ENCODE assay signal across 2 cellular contexts in the genomic region with DNA sequence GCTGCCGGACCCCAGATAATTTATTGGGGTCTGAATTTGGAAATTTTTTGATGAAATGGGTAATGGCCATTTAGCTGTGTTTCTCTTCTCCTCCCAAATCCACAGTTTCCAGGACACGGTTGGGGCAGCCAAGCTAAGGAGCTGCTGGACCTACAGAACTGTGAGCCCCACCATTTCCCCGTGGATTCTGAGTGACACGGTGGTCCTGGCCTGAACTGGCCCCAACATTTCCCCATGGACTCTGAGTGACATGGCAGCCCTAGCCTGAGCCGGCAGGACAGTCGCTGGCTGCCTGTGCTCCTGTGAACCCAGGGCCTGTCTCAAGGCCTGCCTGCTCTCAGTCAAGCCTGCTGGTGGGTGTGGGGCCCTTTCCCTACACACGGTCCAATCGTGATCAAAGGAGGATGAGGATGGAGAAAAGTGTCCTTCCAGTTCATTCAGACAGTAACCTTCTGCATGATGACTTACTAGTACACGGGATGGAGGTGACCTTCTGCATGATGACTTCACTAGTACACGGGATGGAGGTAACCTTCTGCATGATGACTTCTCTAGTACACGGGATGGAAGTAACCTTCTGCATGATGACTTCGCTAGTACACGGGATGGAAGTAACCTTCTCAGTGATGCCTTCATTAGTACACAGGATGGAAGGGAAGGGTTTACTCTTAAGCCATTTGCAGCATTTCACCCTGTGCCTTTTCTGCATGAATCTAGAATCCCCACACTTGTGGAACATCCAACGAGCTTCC.
TF ChIP-seq lines count a peak whose summit lies in the region.

No MANE protein-coding gene starts in this region.

TF ChIP-seq in HepG2, 621 proteins besides CTCF, POLR2A, EP300 and RAD21 (continued from another document):
- TF ChIP-seq, protein P1, sequence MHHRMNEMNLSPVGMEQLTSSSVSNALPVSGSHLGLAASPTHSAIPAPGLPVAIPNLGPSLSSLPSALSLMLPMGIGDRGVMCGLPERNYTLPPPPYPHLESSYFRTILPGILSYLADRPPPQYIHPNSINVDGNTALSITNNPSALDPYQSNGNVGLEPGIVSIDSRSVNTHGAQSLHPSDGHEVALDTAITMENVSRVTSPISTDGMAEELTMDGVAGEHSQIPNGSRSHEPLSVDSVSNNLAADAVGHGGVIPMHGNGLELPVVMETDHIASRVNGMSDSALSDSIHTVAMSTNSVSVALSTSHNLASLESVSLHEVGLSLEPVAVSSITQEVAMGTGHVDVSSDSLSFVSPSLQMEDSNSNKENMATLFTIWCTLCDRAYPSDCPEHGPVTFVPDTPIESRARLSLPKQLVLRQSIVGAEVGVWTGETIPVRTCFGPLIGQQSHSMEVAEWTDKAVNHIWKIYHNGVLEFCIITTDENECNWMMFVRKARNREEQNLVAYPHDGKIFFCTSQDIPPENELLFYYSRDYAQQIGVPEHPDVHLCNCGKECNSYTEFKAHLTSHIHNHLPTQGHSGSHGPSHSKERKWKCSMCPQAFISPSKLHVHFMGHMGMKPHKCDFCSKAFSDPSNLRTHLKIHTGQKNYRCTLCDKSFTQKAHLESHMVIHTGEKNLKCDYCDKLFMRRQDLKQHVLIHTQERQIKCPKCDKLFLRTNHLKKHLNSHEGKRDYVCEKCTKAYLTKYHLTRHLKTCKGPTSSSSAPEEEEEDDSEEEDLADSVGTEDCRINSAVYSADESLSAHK (CRISPR knock-in tag; IDR thresholded peaks at IDR 0.05; ENCODE audit: borderline replicate concordance): no peak
- TF ChIP-seq CENPT (CRISPR knock-in tag; IDR thresholded peaks at IDR 0.05; ENCODE audit: low read depth) (no peak), FOXK2 (IDR thresholded peaks at IDR 0.05) (no peak), ZNF496 (CRISPR knock-in tag; IDR thresholded peaks at IDR 0.05; ENCODE audit: insufficient replicate concordance) (no peak)

TF ChIP-seq in GM23338, 12 proteins besides CTCF, POLR2A, EP300 and RAD21:
- TF ChIP-seq, protein P2, sequence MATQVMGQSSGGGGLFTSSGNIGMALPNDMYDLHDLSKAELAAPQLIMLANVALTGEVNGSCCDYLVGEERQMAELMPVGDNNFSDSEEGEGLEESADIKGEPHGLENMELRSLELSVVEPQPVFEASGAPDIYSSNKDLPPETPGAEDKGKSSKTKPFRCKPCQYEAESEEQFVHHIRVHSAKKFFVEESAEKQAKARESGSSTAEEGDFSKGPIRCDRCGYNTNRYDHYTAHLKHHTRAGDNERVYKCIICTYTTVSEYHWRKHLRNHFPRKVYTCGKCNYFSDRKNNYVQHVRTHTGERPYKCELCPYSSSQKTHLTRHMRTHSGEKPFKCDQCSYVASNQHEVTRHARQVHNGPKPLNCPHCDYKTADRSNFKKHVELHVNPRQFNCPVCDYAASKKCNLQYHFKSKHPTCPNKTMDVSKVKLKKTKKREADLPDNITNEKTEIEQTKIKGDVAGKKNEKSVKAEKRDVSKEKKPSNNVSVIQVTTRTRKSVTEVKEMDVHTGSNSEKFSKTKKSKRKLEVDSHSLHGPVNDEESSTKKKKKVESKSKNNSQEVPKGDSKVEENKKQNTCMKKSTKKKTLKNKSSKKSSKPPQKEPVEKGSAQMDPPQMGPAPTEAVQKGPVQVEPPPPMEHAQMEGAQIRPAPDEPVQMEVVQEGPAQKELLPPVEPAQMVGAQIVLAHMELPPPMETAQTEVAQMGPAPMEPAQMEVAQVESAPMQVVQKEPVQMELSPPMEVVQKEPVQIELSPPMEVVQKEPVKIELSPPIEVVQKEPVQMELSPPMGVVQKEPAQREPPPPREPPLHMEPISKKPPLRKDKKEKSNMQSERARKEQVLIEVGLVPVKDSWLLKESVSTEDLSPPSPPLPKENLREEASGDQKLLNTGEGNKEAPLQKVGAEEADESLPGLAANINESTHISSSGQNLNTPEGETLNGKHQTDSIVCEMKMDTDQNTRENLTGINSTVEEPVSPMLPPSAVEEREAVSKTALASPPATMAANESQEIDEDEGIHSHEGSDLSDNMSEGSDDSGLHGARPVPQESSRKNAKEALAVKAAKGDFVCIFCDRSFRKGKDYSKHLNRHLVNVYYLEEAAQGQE (IDR thresholded peaks at IDR 0.05; ENCODE audit: unreplicated experiment): no peak
